In the genomic region with DNA sequence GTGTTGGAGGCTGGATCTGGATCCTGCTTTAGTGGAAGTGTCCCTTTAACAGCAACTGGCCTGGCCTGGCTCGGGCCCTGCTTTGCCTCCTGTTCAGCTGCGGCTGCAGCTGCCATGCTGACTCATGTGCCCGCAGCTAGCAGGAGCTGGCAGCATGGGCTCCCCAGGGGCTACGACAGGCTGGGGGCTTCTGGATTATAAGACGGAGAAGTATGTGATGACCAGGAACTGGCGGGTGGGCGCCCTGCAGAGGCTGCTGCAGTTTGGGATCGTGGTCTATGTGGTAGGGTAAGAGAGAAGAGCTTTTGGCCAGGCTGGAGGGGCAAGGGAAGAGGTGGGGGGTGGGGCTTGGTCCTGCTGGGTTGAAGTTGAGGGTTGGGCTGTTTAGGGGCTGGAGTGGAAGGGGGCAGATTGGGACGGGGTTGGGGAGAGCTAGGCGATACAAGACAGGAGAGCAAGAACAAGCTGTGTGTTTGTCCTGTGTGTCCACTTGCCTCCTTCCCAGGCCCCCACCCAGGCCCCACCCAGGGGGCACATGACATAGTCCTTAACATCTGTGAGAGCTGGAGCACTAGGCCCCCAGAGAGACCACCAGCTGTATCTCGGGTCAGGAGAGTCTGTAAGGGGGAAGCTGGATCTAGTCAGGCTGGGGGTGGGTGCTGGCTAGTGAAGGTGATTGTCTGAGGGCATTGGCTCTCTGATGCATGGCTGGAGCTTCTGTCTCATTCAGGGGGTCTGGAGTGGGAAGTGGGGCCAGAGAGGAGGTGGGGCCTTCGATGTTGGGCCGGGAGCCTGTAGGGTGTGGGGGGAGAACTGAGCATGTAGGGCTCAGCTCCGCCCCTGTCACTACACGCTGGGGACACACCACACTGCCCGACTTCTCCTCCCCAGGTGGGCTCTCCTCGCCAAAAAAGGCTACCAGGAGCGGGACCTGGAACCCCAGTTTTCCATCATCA, we compare ENCODE assay signal across 1 cellular context.
TF ChIP-seq lines count a peak whose summit lies in the region.

TSS of gene P2RX6 (plus strand) at position 115 of the 956 bp plus-strand sequence. CDS start at position 125, 10 bp downstream.

TF ChIP-seq in WTC11, 78 proteins besides CTCF, POLR2A, EP300 and RAD21 (continued from another document):
- TF ChIP-seq, protein P1, sequence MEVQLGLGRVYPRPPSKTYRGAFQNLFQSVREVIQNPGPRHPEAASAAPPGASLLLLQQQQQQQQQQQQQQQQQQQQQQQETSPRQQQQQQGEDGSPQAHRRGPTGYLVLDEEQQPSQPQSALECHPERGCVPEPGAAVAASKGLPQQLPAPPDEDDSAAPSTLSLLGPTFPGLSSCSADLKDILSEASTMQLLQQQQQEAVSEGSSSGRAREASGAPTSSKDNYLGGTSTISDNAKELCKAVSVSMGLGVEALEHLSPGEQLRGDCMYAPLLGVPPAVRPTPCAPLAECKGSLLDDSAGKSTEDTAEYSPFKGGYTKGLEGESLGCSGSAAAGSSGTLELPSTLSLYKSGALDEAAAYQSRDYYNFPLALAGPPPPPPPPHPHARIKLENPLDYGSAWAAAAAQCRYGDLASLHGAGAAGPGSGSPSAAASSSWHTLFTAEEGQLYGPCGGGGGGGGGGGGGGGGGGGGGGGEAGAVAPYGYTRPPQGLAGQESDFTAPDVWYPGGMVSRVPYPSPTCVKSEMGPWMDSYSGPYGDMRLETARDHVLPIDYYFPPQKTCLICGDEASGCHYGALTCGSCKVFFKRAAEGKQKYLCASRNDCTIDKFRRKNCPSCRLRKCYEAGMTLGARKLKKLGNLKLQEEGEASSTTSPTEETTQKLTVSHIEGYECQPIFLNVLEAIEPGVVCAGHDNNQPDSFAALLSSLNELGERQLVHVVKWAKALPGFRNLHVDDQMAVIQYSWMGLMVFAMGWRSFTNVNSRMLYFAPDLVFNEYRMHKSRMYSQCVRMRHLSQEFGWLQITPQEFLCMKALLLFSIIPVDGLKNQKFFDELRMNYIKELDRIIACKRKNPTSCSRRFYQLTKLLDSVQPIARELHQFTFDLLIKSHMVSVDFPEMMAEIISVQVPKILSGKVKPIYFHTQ (CRISPR knock-in tag; IDR thresholded peaks at IDR 0.05): no peak
- TF ChIP-seq NFATC4 (CRISPR knock-in tag; IDR thresholded peaks at IDR 0.05) (no peak), JAZF1 (CRISPR knock-in tag; IDR thresholded peaks at IDR 0.05) (no peak), NFE2L1 (CRISPR knock-in tag; IDR thresholded peaks at IDR 0.05) (no peak), TEAD4 (CRISPR knock-in tag; IDR thresholded peaks at IDR 0.05) (no peak), RELA (CRISPR knock-in tag; IDR thresholded peaks at IDR 0.05; ENCODE audit: borderline replicate concordance) (no peak), MAX (CRISPR knock-in tag; IDR thresholded peaks at IDR 0.05) (no peak)
- TF ChIP-seq, protein P2, sequence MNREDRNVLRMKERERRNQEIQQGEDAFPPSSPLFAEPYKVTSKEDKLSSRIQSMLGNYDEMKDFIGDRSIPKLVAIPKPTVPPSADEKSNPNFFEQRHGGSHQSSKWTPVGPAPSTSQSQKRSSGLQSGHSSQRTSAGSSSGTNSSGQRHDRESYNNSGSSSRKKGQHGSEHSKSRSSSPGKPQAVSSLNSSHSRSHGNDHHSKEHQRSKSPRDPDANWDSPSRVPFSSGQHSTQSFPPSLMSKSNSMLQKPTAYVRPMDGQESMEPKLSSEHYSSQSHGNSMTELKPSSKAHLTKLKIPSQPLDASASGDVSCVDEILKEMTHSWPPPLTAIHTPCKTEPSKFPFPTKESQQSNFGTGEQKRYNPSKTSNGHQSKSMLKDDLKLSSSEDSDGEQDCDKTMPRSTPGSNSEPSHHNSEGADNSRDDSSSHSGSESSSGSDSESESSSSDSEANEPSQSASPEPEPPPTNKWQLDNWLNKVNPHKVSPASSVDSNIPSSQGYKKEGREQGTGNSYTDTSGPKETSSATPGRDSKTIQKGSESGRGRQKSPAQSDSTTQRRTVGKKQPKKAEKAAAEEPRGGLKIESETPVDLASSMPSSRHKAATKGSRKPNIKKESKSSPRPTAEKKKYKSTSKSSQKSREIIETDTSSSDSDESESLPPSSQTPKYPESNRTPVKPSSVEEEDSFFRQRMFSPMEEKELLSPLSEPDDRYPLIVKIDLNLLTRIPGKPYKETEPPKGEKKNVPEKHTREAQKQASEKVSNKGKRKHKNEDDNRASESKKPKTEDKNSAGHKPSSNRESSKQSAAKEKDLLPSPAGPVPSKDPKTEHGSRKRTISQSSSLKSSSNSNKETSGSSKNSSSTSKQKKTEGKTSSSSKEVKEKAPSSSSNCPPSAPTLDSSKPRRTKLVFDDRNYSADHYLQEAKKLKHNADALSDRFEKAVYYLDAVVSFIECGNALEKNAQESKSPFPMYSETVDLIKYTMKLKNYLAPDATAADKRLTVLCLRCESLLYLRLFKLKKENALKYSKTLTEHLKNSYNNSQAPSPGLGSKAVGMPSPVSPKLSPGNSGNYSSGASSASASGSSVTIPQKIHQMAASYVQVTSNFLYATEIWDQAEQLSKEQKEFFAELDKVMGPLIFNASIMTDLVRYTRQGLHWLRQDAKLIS (CRISPR knock-in tag; IDR thresholded peaks at IDR 0.05; ENCODE audit: borderline replicate concordance): no peak
